In the genomic region with DNA sequence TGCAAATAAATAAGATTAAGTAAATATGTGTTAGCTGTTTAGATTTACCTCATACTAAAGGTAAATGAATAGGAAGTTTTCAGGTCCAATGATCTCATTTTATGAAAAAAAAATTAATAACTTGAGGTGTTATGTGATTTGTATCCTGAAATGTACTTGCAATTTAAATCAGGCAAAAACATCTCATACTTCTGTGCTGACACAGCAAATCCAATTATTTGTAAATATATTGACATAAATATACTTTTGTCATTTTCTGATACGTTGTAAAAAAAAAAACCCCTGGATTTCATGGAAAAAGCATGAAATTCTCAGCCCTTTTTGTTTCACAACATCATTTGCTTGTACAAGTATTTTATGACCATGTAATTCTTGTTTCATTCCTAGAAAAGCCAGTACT, we compare ENCODE assay signal across 32 cellular contexts.
DNase-seq lines count a peak whose midpoint lies in the region; ATAC-seq, FAIRE-seq and TF ChIP-seq lines count a peak whose summit lies in the region.
"Had no signal": no experiment of that assay in that cellular context is flagged by ENCODE, and none has a peak within 500 bp of the region (broad histone marks: within the 10 kb centered on the region; RNA-seq: fewer than 3 reads in every experiment).

No MANE protein-coding gene starts in this region.

- 0% methylated on average over 1 of the region's 1 CpG for WGBS in HepG2 (ENCODE audit: low lambda C conversion rate)
- 29% methylated on average over 1 of the region's 1 CpG for WGBS in right lobe of liver (ENCODE audit: insufficient coverage, low coverage, low lambda C conversion rate, missing lambda C conversion rate)
- WGBS in A549 (ENCODE audit: missing lambda C conversion rate), result 3% methylated on average over 1 of the region's 1 CpG
- WGBS in IMR-90 (ENCODE audit: extremely low coverage in 2 of 2, insufficient read length in 1 of 2), 2 experiments, result no CpG with 5 or more reads among the region's 1 CpG
- WGBS in K562 (ENCODE audit: insufficient coverage, low coverage, missing lambda C conversion rate), result 0% methylated on average over 1 of the region's 1 CpG

- no peak overlapping the region for H2BK5ac ChIP-seq in IMR-90 (ENCODE audit: low read depth, low read length, poor library complexity, severe bottlenecking)

- no peak overlapping the region for H2AFZ ChIP-seq in HepG2 (ENCODE audit: low read length)
- H2AFZ ChIP-seq in IMR-90 (replicated peaks; ENCODE audit: low read length, poor library complexity), result no peak overlapping the region
- H2AFZ ChIP-seq in K562 (ENCODE audit: low read depth, low read length), result no peak overlapping the region

- TF ChIP-seq CTCF in HepG2 (CRISPR knock-in tag; IDR thresholded peaks at IDR 0.05) (no peak), right lobe of liver (IDR thresholded peaks at IDR 0.05) (no peak), A549 (IDR thresholded peaks at IDR 0.05) (no peak), IMR-90 (conservative IDR thresholded peaks at IDR 0.05; ENCODE audit: low read depth, low read length) (no peak), K562 (IDR thresholded peaks at IDR 0.05 in 2 of 3, conservative IDR thresholded peaks at IDR 0.05 in 1 of 3; ENCODE audit: insufficient read depth in 2 of 3, low read depth in 1 of 3, low read length in 3 of 3) (no peak), GM10266 (IDR thresholded peaks at IDR 0.05; ENCODE audit: control insufficient read depth, insufficient read depth, low read depth, missing control alignments) (no peak)

- no peak overlapping the region for H3K23ac ChIP-seq in IMR-90 (ENCODE audit: low read depth, low read length)

- intact Hi-C loops in HepG2 (cut with micrococcal nuclease; ENCODE audit: unreplicated experiment), result no loop called here
- intact Hi-C loops in right lobe of liver (cut with DNase I), result no loop called here
- intact Hi-C loops in IMR-90 (cut with micrococcal nuclease), result no loop called here
- intact Hi-C loops in K562 (cut with micrococcal nuclease), result no loop called here

- H3K4me1 ChIP-seq in HepG2 (ENCODE audit: insufficient read depth, low read length) (no peaks in the 10 kb centered on the region), right lobe of liver (no peaks in the 10 kb centered on the region), A549 (no peaks in the 10 kb centered on the region), IMR-90 (ENCODE audit: control insufficient read depth, insufficient read depth, low read length) (no peaks in the 10 kb centered on the region), K562 (replicated peaks in 1 of 2; ENCODE audit: control insufficient read depth in 2 of 2, insufficient read depth in 2 of 2, low read length in 2 of 2) (no peaks in the 10 kb centered on the region)
- H3K4me1 ChIP-seq: BE2C; BLaER1; BLaER1 treated with 17β-estradiol and CSF1 and Interleukin-3, amounts not matched to agents 10 nM and 100 nM; Caco-2 had no signal

- H2BK20ac ChIP-seq in IMR-90 (ENCODE audit: low read depth, low read length), result no peak overlapping the region

- no peak for TF ChIP-seq RAD21 in HepG2 (CRISPR knock-in tag; IDR thresholded peaks at IDR 0.05)
- TF ChIP-seq RAD21 in A549 (conservative IDR thresholded peaks at IDR 0.05 in 1 of 2, IDR thresholded peaks at IDR 0.05 in 1 of 2), result no peak
- no peak for TF ChIP-seq RAD21 in IMR-90 (IDR thresholded peaks at IDR 0.05; ENCODE audit: low read length)
- no peak for TF ChIP-seq RAD21 in K562 (CRISPR knock-in tag; conservative IDR thresholded peaks at IDR 0.05 in 1 of 2, IDR thresholded peaks at IDR 0.05 in 1 of 2)

- dilution Hi-C loops in IMR-90 (cut with HindIII; ENCODE audit: low sequenced_read_pairs, unreplicated experiment), result no loop called here

- H4K20me1 ChIP-seq in HepG2 (ENCODE audit: insufficient read depth, low read length) (no peaks in the 10 kb centered on the region), IMR-90 (ENCODE audit: insufficient read depth, low read length) (no peaks in the 10 kb centered on the region), K562 (replicated peaks; ENCODE audit: control insufficient read depth, insufficient read depth, low read length) (no peaks in the 10 kb centered on the region)
- H4K20me1 ChIP-seq: BLaER1; BLaER1 treated with 17β-estradiol and CSF1 and Interleukin-3, amounts not matched to agents 10 nM and 100 nM had no signal

- H3K79me2 ChIP-seq in HepG2 (ENCODE audit: insufficient read depth, low read length) (no peaks in the 10 kb centered on the region), K562 (ENCODE audit: control insufficient read depth, insufficient read depth, low read length) (no peaks in the 10 kb centered on the region)

- FAIRE-seq in HepG2 (lab: Jason Lieb, UNC) (no peak), A549 (lab: Jason Lieb, UNC) (no peak), K562 (lab: Jason Lieb, UNC) (no peak)

- CTCF ChIA-PET in HepG2 (lab: Yijun Ruan, JAX; ENCODE audit: low intra/inter-chr PET ratio, low total read pairs) (no interaction called here), A549 (lab: Yijun Ruan, JAX) (no interaction called here), IMR-90 (lab: Yijun Ruan, JAX) (no interaction called here), K562 (lab: Yijun Ruan, JAX; ENCODE audit: low intra/inter-chr PET ratio) (no interaction called here)

- H3K4me3 ChIP-seq in HepG2 (replicated peaks in 1 of 3; ENCODE audit: insufficient read depth in 1 of 3, low read depth in 2 of 3, low read length in 3 of 3) (no peak overlapping the region), right lobe of liver (no peak overlapping the region), A549 (no peak overlapping the region), IMR-90 (ENCODE audit: insufficient read depth, low read depth, low read length) (no peak overlapping the region), K562 (no peak overlapping the region)
- H3K4me3 ChIP-seq: BLaER1; BLaER1 treated with 17β-estradiol and CSF1 and Interleukin-3, amounts not matched to agents 10 nM and 100 nM had no signal

- no peak for TF ChIP-seq POLR2A in HepG2 (IDR thresholded peaks at IDR 0.05; ENCODE audit: insufficient read depth in 1 of 2, low read depth in 2 of 2, low read length in 2 of 2)
- TF ChIP-seq POLR2A in right lobe of liver (IDR thresholded peaks at IDR 0.05), result no peak
- TF ChIP-seq POLR2A in A549 (IDR thresholded peaks at IDR 0.05; ENCODE audit: low read length), result no peak
- no peak for TF ChIP-seq POLR2A in IMR-90 (IDR thresholded peaks at IDR 0.05; ENCODE audit: low read depth, low read length)
- TF ChIP-seq POLR2A in K562 (conservative IDR thresholded peaks at IDR 0.05), result no peak

- no peak overlapping the region for H3K56ac ChIP-seq in IMR-90 (ENCODE audit: extremely low read depth, insufficient read depth, low read length)

- no peak overlapping the region for H3K4ac ChIP-seq in IMR-90 (ENCODE audit: low read depth, low read length)

- no peak for DNase-seq in HepG2 (ENCODE audit: low spot score)
- DNase-seq in right lobe of liver, result no peak
- no peak for DNase-seq in A549 (ENCODE audit: low read depth in 1 of 2, low spot score in 1 of 2)
- DNase-seq in IMR-90, result no peak
- no peak for DNase-seq in K562 (ENCODE audit: extremely low read depth in 1 of 4, low spot score in 3 of 4)
- no peak for DNase-seq in GM10266 (ENCODE audit: extremely low spot score)
- DNase-seq in NCI-H2227 treated with DMSO at 0.1 percent for 48 hours (lab: John Stamatoyannopoulos, UW), result no peak
- DNase-seq: 8988T; ACHN; AML-193; BE2C; C1 segment of cervical spinal cord; Caco-2; Calu3; CD4-positive, alpha-beta memory T cell; CD4-positive, alpha-beta T cell; CD4-positive, CD25-positive, alpha-beta regulatory T cell; CD8-positive, alpha-beta memory T cell; CD8-positive, alpha-beta T cell; COR-L47; DMS 273 treated with DMSO at 0.1 percent for 48 hours; DMS153; DMS53; DMS79; DMS79 treated with DMSO at 0.1 percent for 48 hours; DND-41; EL had no signal

- no peak overlapping the region for H2AK9ac ChIP-seq in IMR-90 (replicated peaks; ENCODE audit: low read depth, low read length, poor library complexity)

- H3K9me3 ChIP-seq in HepG2 (ENCODE audit: low read length) (peaks cover 79% of the 10 kb centered on the region), right lobe of liver (no peaks in the 10 kb centered on the region), A549 (no peaks in the 10 kb centered on the region), IMR-90 (ENCODE audit: control insufficient read depth, insufficient read depth, low read length) (peaks cover 11% of the 10 kb centered on the region), K562 (replicated peaks; ENCODE audit: control insufficient read depth, insufficient read depth, low read depth, low read length) (no peaks in the 10 kb centered on the region)
- H3K9me3 ChIP-seq: BE2C; BLaER1; BLaER1 treated with 17β-estradiol and CSF1 and Interleukin-3, amounts not matched to agents 10 nM and 100 nM; Caco-2 had no signal

- no peak overlapping the region for H2AK5ac ChIP-seq in IMR-90 (ENCODE audit: low read depth, low read length)

- no peak overlapping the region for H3K18ac ChIP-seq in IMR-90 (ENCODE audit: low read depth, low read length)

- H4K8ac ChIP-seq in IMR-90 (ENCODE audit: low read depth in 2 of 2, low read length in 2 of 2), result no peak overlapping the region

- POLR2A ChIA-PET in HepG2 (lab: Yijun Ruan, JAX) (no interaction called here), A549 (lab: Yijun Ruan, JAX) (no interaction called here), IMR-90 (lab: Charles Lee; ENCODE audit: unreplicated experiment) (no interaction called here), K562 (lab: Yijun Ruan, JAX) (no interaction called here)

- BruUV-seq in HepG2 (replicated peaks; lab: Mats Ljungman, UMichigan) (no TSS peak), IMR-90 (replicated peaks; lab: Mats Ljungman, UMichigan) (no TSS peak), K562 (replicated peaks; lab: Mats Ljungman, UMichigan) (no TSS peak)

- TF ChIP-seq EP300 in HepG2 (IDR thresholded peaks at IDR 0.05; ENCODE audit: low read depth in 2 of 2, low read length in 2 of 2), result no peak
- TF ChIP-seq EP300 in HepG2 (CRISPR knock-in tag; IDR thresholded peaks at IDR 0.05; ENCODE audit: borderline replicate concordance), result no peak
- TF ChIP-seq EP300 in A549 (IDR thresholded peaks at IDR 0.05), result no peak
- no peak for TF ChIP-seq EP300 in K562 (IDR thresholded peaks at IDR 0.05; ENCODE audit: low read length)

- H3K4me2 ChIP-seq in HepG2 (ENCODE audit: low read depth, low read length) (no peak overlapping the region), A549 (no peak overlapping the region), IMR-90 (ENCODE audit: low read depth, low read length) (no peak overlapping the region), K562 (ENCODE audit: insufficient read depth, low read length) (no peak overlapping the region)
- H3K4me2 ChIP-seq: BLaER1; BLaER1 treated with 17β-estradiol and CSF1 and Interleukin-3, amounts not matched to agents 10 nM and 100 nM had no signal

- in situ Hi-C loops in HepG2 (cut with HindIII; ENCODE audit: extremely low pct_ligation_motif_present, low pct_unique_long_range_greater_than_20kb), result no loop called here
- in situ Hi-C loops in IMR-90 (cut with MboI; ENCODE audit: low sequenced_read_pairs), result no loop called here
- in situ Hi-C loops in K562 (cut with MboI), result no loop called here

- H3K9me1 ChIP-seq in IMR-90 (ENCODE audit: insufficient read depth, low read length) (no peaks in the 10 kb centered on the region), K562 (ENCODE audit: control insufficient read depth, insufficient read depth, low read length) (no peaks in the 10 kb centered on the region)

- no peaks in the 10 kb centered on the region for H3K79me1 ChIP-seq in IMR-90 (ENCODE audit: low read depth in 1 of 2, low read length in 2 of 2)

- H2BK15ac ChIP-seq in IMR-90 (ENCODE audit: low read depth, low read length), result no peak overlapping the region

- H3K27me3 ChIP-seq in HepG2 (ENCODE audit: control insufficient read depth in 1 of 2, insufficient read depth in 2 of 2, low read length in 2 of 2), result no peaks in the 10 kb centered on the region
- no peaks in the 10 kb centered on the region for H3K27me3 ChIP-seq in right lobe of liver
- no peaks in the 10 kb centered on the region for H3K27me3 ChIP-seq in IMR-90 (ENCODE audit: control insufficient read depth, insufficient read depth, low read length)
- H3K27me3 ChIP-seq in K562 (ENCODE audit: control insufficient read depth in 2 of 2, insufficient read depth in 2 of 2, low read length in 2 of 2), result no peaks in the 10 kb centered on the region
- H3K27me3 ChIP-seq: BE2C; BLaER1; BLaER1 treated with 17β-estradiol and CSF1 and Interleukin-3, amounts not matched to agents 10 nM and 100 nM had no signal

- H4K5ac ChIP-seq in IMR-90 (ENCODE audit: low read depth, low read length), result no peak overlapping the region

- H3K9ac ChIP-seq in HepG2 (ENCODE audit: insufficient read depth, low read depth, low read length) (no peak overlapping the region), IMR-90 (ENCODE audit: low read depth, low read length) (no peak overlapping the region), K562 (ENCODE audit: insufficient read depth in 1 of 2, low read depth in 2 of 2, low read length in 2 of 2) (no peak overlapping the region)
- H3K9ac ChIP-seq: BLaER1; BLaER1 treated with 17β-estradiol and CSF1 and Interleukin-3, amounts not matched to agents 10 nM and 100 nM had no signal

- H2BK120ac ChIP-seq in IMR-90 (ENCODE audit: low read depth, low read length), result no peak overlapping the region

- H4K91ac ChIP-seq in IMR-90 (ENCODE audit: insufficient read depth, low read depth, low read length), result no peak overlapping the region

- no peak overlapping the region for H3K14ac ChIP-seq in IMR-90 (replicated peaks; ENCODE audit: low read depth, low read length)

- ATAC-seq in HepG2 (no peak), right lobe of liver (no peak), A549 (no peak), IMR-90 (ENCODE audit: low read depth) (no peak), K562 (no peak), esophagus mucosa (no peak)
- ATAC-seq: CD8-positive, alpha-beta T cell had no signal

- no peak overlapping the region for H3K27ac ChIP-seq in HepG2 (ENCODE audit: extremely low read length, insufficient read depth, low read length)
- no peak overlapping the region for H3K27ac ChIP-seq in right lobe of liver
- no peak overlapping the region for H3K27ac ChIP-seq in A549
- H3K27ac ChIP-seq in IMR-90 (ENCODE audit: insufficient read depth, low read length), result no peak overlapping the region
- H3K27ac ChIP-seq in K562 (ENCODE audit: extremely low read depth, low read depth, low read length), result no peak overlapping the region
- H3K27ac ChIP-seq: 22Rv1; BLaER1; BLaER1 treated with 17β-estradiol and CSF1 and Interleukin-3, amounts not matched to agents 10 nM and 100 nM; C4-2B had no signal

- no peaks in the 10 kb centered on the region for H3K36me3 ChIP-seq in HepG2 (replicated peaks in 1 of 2; ENCODE audit: control insufficient read depth in 1 of 2, insufficient read depth in 2 of 2, low read length in 2 of 2)
- H3K36me3 ChIP-seq in right lobe of liver, result no peaks in the 10 kb centered on the region
- no peaks in the 10 kb centered on the region for H3K36me3 ChIP-seq in IMR-90 (ENCODE audit: control insufficient read depth, insufficient read depth, low read length)
- H3K36me3 ChIP-seq in K562 (ENCODE audit: control insufficient read depth, insufficient read depth, low read length), result no peaks in the 10 kb centered on the region
- H3K36me3 ChIP-seq: BE2C; BLaER1; BLaER1 treated with 17β-estradiol and CSF1 and Interleukin-3, amounts not matched to agents 10 nM and 100 nM had no signal
